In the genomic region with DNA sequence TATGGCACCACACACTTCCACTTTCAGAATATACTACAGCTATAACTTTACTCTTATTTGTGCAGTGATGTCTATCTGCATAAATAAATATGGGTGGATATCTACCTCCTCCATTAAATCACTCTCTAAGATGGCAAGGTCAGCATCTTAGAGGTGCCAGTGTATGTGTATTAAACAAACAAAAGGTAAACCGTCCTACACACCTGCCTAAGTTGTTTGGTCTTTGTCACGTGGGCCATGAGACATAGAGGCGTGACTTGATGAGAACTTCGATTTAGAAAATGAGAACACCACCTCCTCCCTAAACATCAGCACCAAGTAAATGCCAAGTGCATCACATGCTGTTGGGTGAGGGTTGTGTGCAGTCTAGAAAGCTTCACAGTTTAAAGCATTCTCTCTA, we compare ENCODE assay signal across 4 cellular contexts.
"Had no signal": no experiment of that assay in that cellular context is flagged by ENCODE, and none has a peak within 500 bp of the region (broad histone marks: within the 10 kb centered on the region; RNA-seq: fewer than 3 reads in every experiment).

No MANE protein-coding gene starts in this region.

- H3K27ac Mint-ChIP-seq: GM23338, H9 had no signal

- H3K4me3 Mint-ChIP-seq: GM23338, H9 had no signal

- H3K4me1 Mint-ChIP-seq: GM23338, H9 had no signal

- ATAC-seq: GM23338 had no signal

- H3K4me3 ChIP-seq: GM23338 had no signal

- DNase-seq: H9, HCEC 1CT, IMR-90 had no signal
